15 cellular contexts compared by ENCODE assay signal in the genomic region with DNA sequence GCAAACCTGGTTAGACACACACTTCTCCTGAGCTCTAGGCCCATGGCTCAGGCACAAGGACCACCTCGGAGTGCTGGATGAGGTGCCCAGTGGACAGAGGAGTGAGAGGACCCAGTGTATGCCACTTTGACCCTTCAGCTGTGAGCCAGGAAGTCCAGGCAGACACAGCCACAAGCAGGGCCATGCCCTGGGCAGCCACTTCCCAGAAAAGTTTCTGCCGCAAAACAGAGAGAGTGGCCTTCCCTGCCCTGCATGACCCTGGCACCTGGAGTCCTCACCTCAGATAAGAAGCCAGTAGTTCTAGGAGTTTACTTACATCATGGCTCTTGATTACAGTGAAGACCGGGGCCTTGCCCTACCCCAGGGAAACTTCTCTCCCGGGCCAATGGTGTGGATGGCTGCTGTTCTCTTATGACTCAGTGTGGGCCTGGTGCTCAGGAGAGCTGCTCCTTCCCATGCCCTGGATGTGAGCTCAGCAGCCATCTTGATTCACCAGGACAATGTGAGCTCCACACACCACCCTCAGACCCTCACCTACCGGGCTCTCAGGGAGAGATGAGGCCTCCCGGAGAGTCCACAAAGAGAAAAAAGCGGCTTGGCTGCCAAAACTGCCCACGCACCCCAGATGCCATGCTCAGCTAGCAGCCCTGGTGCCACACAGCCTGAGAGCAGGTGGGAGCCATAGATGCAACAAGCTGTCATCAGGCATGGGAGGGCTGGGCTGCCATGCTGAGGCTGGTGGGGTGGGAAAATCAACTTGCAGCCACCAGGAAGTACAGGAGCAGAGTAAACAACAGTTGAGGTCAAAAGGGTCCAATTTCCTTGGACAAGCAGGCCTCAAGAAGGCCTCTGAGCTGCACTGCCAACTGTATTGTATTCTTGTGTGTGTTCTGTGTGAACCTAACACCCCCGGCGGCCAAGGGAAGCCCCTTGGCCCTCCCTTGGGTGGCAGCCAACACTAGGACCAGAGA. TPM values are rescaled to one million over a fixed set of nuclear protein-coding genes. Genes with fewer than 3 reads are reported as not detected.
A peak's percentile ranks its signal among the peaks of the same experiment; 100 is the strongest.
DNase-seq lines count a peak whose midpoint lies in the region; ATAC-seq and TF ChIP-seq lines count a peak whose summit lies in the region.
"Had no signal": no experiment of that assay in that cellular context is flagged by ENCODE, and none has a peak within 500 bp of the region (broad histone marks: within the 10 kb centered on the region; RNA-seq: fewer than 3 reads in every experiment).

No MANE protein-coding gene starts in this region.

- no peak for TF ChIP-seq POLR2A in IMR-90 (IDR thresholded peaks at IDR 0.05; ENCODE audit: low read depth, low read length)

- dilution Hi-C loops in IMR-90 (cut with HindIII; ENCODE audit: low sequenced_read_pairs, unreplicated experiment) = no loop called here

- H3K79me1 ChIP-seq in IMR-90 (ENCODE audit: low read depth in 1 of 2, low read length in 2 of 2) = peaks cover 0 to 21% of the 10 kb centered on the region in 2 experiments; a peak in 1 of 4 replicates

- H4K20me1 ChIP-seq in IMR-90 (ENCODE audit: insufficient read depth, low read length) = no peaks in the 10 kb centered on the region

- peak overlapping the region; percentile 96 for H2BK120ac ChIP-seq in IMR-90 (ENCODE audit: low read depth, low read length)

- H4K91ac ChIP-seq in IMR-90 (ENCODE audit: insufficient read depth, low read depth, low read length) = peak overlapping the region; percentile 69

- peak overlapping the region; percentile 70; the same call in 1 of the 2 replicates for H3K14ac ChIP-seq in IMR-90 (replicated peaks; ENCODE audit: low read depth, low read length)

- in situ Hi-C loops in IMR-90 (cut with MboI; ENCODE audit: low sequenced_read_pairs) (loop anchor here (5.0 kb wide), 1 partner anchor 115 kb away; no protein-coding TSS in a partner anchor), astrocyte of the spinal cord (cut with HindIII; ENCODE audit: low sequenced_read_pairs) (no loop called here)

- H3K4ac ChIP-seq in IMR-90 (ENCODE audit: low read depth, low read length) = peak overlapping the region; percentile 99

- intact Hi-C loops in IMR-90 (cut with micrococcal nuclease) = loop anchor here (1.0 kb wide), 2 partner anchors 83 to 116 kb away; no protein-coding TSS in a partner anchor

- no peak overlapping the region for H3K4me2 ChIP-seq in IMR-90 (ENCODE audit: low read depth, low read length)

- no TSS peak for BruUV-seq in IMR-90 (replicated peaks; lab: Mats Ljungman, UMichigan)

- TF ChIP-seq CTCF in IMR-90 (conservative IDR thresholded peaks at IDR 0.05; ENCODE audit: low read depth, low read length) = no peak
- no peak for TF ChIP-seq CTCF in astrocyte of the spinal cord (IDR thresholded peaks at IDR 0.05; ENCODE audit: low read depth, low read length)

- H4K5ac ChIP-seq in IMR-90 (ENCODE audit: low read depth, low read length) = peak overlapping the region; percentile 26

- H2AK5ac ChIP-seq in IMR-90 (ENCODE audit: low read depth, low read length) = peak overlapping the region; percentile 95

- peak overlapping the region; percentile 33; the same call in 1 of the 2 replicates for H3K18ac ChIP-seq in IMR-90 (ENCODE audit: low read depth, low read length)

- H3K4me3 Mint-ChIP-seq in stimulated activated memory B cell treated with anti-CD40 and anti-IgM and Interleukin-4, amounts not matched to agents 10 μg/mL and 1 μg/mL and 100 μg/mL, for 72 hours = no peak overlapping the region
- H3K4me3 Mint-ChIP-seq: stimulated activated naive CD8-positive, alpha-beta T cell treated with anti-CD3 and anti-CD28 coated beads, Interleukin-15, amount 100 ng/mL, for 72 hours had no signal

- POLR2A ChIA-PET in IMR-90 (lab: Charles Lee; ENCODE audit: unreplicated experiment) = interaction anchor here (1.2 kb wide), 1 partner anchor 11 kb away, joined by 3 read pairs; a partner anchor contains a TSS

- H2BK5ac ChIP-seq in IMR-90 (ENCODE audit: low read depth, low read length, poor library complexity, severe bottlenecking) = peak overlapping the region; percentile 40

- no peak overlapping the region for H3K9ac ChIP-seq in IMR-90 (ENCODE audit: low read depth, low read length)

- peak overlapping the region; percentile 30 to 82; a peak in 3 of 4 replicates for H4K8ac ChIP-seq in IMR-90 (ENCODE audit: low read depth in 2 of 2, low read length in 2 of 2)

- H3K27me3 ChIP-seq in IMR-90 (ENCODE audit: control insufficient read depth, insufficient read depth, low read length) = no peaks in the 10 kb centered on the region

- H3K9me3 ChIP-seq in IMR-90 (ENCODE audit: control insufficient read depth, insufficient read depth, low read length) = no peaks in the 10 kb centered on the region
- H3K9me3 ChIP-seq: Caco-2 had no signal

- TF ChIP-seq RAD21 in IMR-90 (IDR thresholded peaks at IDR 0.05; ENCODE audit: low read length) = no peak

- WGBS in IMR-90 (ENCODE audit: extremely low coverage in 2 of 2, insufficient read length in 1 of 2), 2 experiments = 85% methylated on average over 2 of the region's 10 CpGs; no CpG with 5 or more reads in 1 of the 2 experiments

- peak overlapping the region; percentile 19; the same call in 1 of the 2 replicates for H3K23ac ChIP-seq in IMR-90 (ENCODE audit: low read depth, low read length)

- H3K4me3 ChIP-seq in IMR-90 (ENCODE audit: insufficient read depth, low read depth, low read length) (no peak overlapping the region), astrocyte of the spinal cord (ENCODE audit: low read depth, low read length) (no peak overlapping the region)

- peaks cover 51% of the 10 kb centered on the region for H3K9me1 ChIP-seq in IMR-90 (ENCODE audit: insufficient read depth, low read length)

- peak overlapping the region; percentile 54; the same call in 1 of the 2 replicates for H2BK20ac ChIP-seq in IMR-90 (ENCODE audit: low read depth, low read length)

- H3K36me3 Mint-ChIP-seq in stimulated activated memory B cell treated with anti-CD40 and anti-IgM and Interleukin-4, amounts not matched to agents 10 μg/mL and 1 μg/mL and 100 μg/mL, for 72 hours = no peaks in the 10 kb centered on the region

- H3K27me3 Mint-ChIP-seq in stimulated activated memory B cell treated with anti-CD40 and anti-IgM and Interleukin-4, amounts not matched to agents 10 μg/mL and 1 μg/mL and 100 μg/mL, for 72 hours = no peaks in the 10 kb centered on the region

- peak overlapping the region; percentile 75 for H2AK9ac ChIP-seq in IMR-90 (replicated peaks; ENCODE audit: low read depth, low read length, poor library complexity)

- ATAC-seq in IMR-90 (ENCODE audit: low read depth) (no peak), left lobe of liver (peak; percentile 55), GM19397 (IDR thresholded peaks at IDR 0.05; ENCODE audit: unreplicated experiment) (no peak)
- ATAC-seq in stimulated activated memory B cell treated with anti-CD40 and anti-IgM and Interleukin-4, amounts not matched to agents 10 μg/mL and 1 μg/mL and 100 μg/mL, for 72 hours = no peak
- ATAC-seq: HCT116 had no signal

- H3K27ac Mint-ChIP-seq in stimulated activated memory B cell treated with anti-CD40 and anti-IgM and Interleukin-4, amounts not matched to agents 10 μg/mL and 1 μg/mL and 100 μg/mL, for 72 hours = peak overlapping the region; percentile 82

- H3K9me3 Mint-ChIP-seq in stimulated activated memory B cell treated with anti-CD40 and anti-IgM and Interleukin-4, amounts not matched to agents 10 μg/mL and 1 μg/mL and 100 μg/mL, for 72 hours = no peaks in the 10 kb centered on the region
- H3K9me3 Mint-ChIP-seq: stimulated activated naive CD8-positive, alpha-beta T cell treated with anti-CD3 and anti-CD28 coated beads, Interleukin-15, amount 100 ng/mL, for 72 hours had no signal

- peaks cover 43% of the 10 kb centered on the region for H3K4me1 Mint-ChIP-seq in stimulated activated memory B cell treated with anti-CD40 and anti-IgM and Interleukin-4, amounts not matched to agents 10 μg/mL and 1 μg/mL and 100 μg/mL, for 72 hours

- no peak overlapping the region for H3K56ac ChIP-seq in IMR-90 (ENCODE audit: extremely low read depth, insufficient read depth, low read length)

- H3K36me3 ChIP-seq in IMR-90 (ENCODE audit: control insufficient read depth, insufficient read depth, low read length) = no peaks in the 10 kb centered on the region

- peaks cover 35% of the 10 kb centered on the region for H3K4me1 ChIP-seq in IMR-90 (ENCODE audit: control insufficient read depth, insufficient read depth, low read length)

- H2BK15ac ChIP-seq in IMR-90 (ENCODE audit: low read depth, low read length) = peak overlapping the region; percentile 57; the same call in 2 of the 3 replicates

- DNase-seq in IMR-90 (peak; percentile 69), astrocyte of the spinal cord (ENCODE audit: low read depth, low spot score) (peak; percentile 33), left lobe of liver (ENCODE audit: low spot score) (peak; percentile 72), NCI-H748 (lab: John Stamatoyannopoulos, UW; ENCODE audit: unreplicated experiment) (no peak), NCI-H2081 (lab: John Stamatoyannopoulos, UW) (no peak)
- no peak for DNase-seq in activated CD4-positive, CD25-positive, alpha-beta regulatory T cell treated with anti-CD3 and anti-CD28 coated beads, Interleukin-2, amount 50 U/mL, for 72 hours
- DNase-seq: KBM-7; NCI-H2107; stimulated activated CD4-positive, alpha-beta T cell treated with anti-CD3 and anti-CD28 coated beads, Interleukin-4, amount 100 ng/mL, for 1 hour; stimulated activated naive CD8-positive, alpha-beta T cell treated with anti-CD3 and anti-CD28 coated beads, Interleukin-15, amount 100 ng/mL, for 72 hours had no signal

- H3K27ac ChIP-seq in IMR-90 (ENCODE audit: insufficient read depth, low read length) = peak overlapping the region; percentile 19

- CTCF ChIA-PET in IMR-90 (lab: Yijun Ruan, JAX) = interaction anchor here (5.2 kb wide), 1 partner anchor 115 kb away, joined by 30 read pairs; no protein-coding TSS in a partner anchor

- peak overlapping the region; percentile 85 for H2AFZ ChIP-seq in IMR-90 (replicated peaks; ENCODE audit: low read length, poor library complexity)

TF ChIP-seq in IMR-90, 13 proteins besides CTCF, POLR2A, EP300 and RAD21 (continues in another document):
- TF ChIP-seq SMC3 (IDR thresholded peaks at IDR 0.05; ENCODE audit: low read depth, low read length) (no peak), BHLHE40 (IDR thresholded peaks at IDR 0.05; ENCODE audit: low read depth, low read length) (no peak)

RNA-seq across cellular contexts. Expression of a gene that starts 11.7 kb away (rescaled TPM):
- total RNA-seq in IMR-90 (2012; rRNA removed) (6.9 and 11.1 TPM in 2 replicates), left lobe of liver (24.8 TPM)
- polyA plus RNA-seq in IMR-90 (2012; rRNA removed) = 16.5 and 18.9 TPM in 2 replicates
- 13.2 and 15.9 TPM in 2 replicates for polyA plus RNA-seq in IMR-90 (2012; cell fraction: cytosol; rRNA removed)
- 25.7 and 30.6 TPM in 2 replicates for polyA plus RNA-seq in IMR-90 (2012; cell fraction: nucleus; rRNA removed; ENCODE audit: low replicate concordance)

RNA-seq across cellular contexts. Expression of a gene that starts 41.1 kb away (rescaled TPM):
- total RNA-seq in IMR-90 (2012; rRNA removed) (not detected in 2 replicates), left lobe of liver (not detected)
- not detected in 2 replicates for polyA plus RNA-seq in IMR-90 (2012; rRNA removed)
- polyA plus RNA-seq in IMR-90 (2012; cell fraction: cytosol; rRNA removed) = not detected in 2 replicates
- not detected in 2 replicates for polyA plus RNA-seq in IMR-90 (2012; cell fraction: nucleus; rRNA removed; ENCODE audit: low replicate concordance)
- total RNA-seq: Caco-2 had no signal
- polyA plus RNA-seq: esophagus had no signal

RNA-seq across cellular contexts. Expression of a gene that starts 54.5 kb away (rescaled TPM):
- total RNA-seq in IMR-90 (2012; rRNA removed) (5.2 and 13.3 TPM in 2 replicates), left lobe of liver (14.5 TPM)
- polyA plus RNA-seq in IMR-90 (2012; rRNA removed) = 6.2 and 7.2 TPM in 2 replicates
- 1.2 and 1.5 TPM in 2 replicates for polyA plus RNA-seq in IMR-90 (2012; cell fraction: cytosol; rRNA removed)
- polyA plus RNA-seq in IMR-90 (2012; cell fraction: nucleus; rRNA removed; ENCODE audit: low replicate concordance) = 1.7 and 11.9 TPM in 2 replicates

Comparison
In these comparisons a context has a peak if more than half of its experiments do, and no peak if none do; other contexts are left out.
1. DNase-seq: peak in IMR-90 (single experiment), astrocyte of the spinal cord (single experiment) and left lobe of liver (single experiment); none in activated CD4-positive, CD25-positive, alpha-beta regulatory T cell treated with anti-CD3 and anti-CD28 coated beads, Interleukin-2, amount 50 U/mL, for 72 hours (single experiment), NCI-H748 (single experiment) and NCI-H2081 (0 of 2).